In genomic region chr7:101218236-101219130, GRCh38 we compare ENCODE assay signal across 1 cellular context.
TF ChIP-seq lines count a peak whose summit lies in the region.

No MANE protein-coding gene starts in this region.

TF ChIP-seq in HEK293, 187 proteins besides CTCF, POLR2A, EP300 and RAD21 (continued from another document):
- TF ChIP-seq ZSCAN5A (tag by site-specific recombination; IDR thresholded peaks at IDR 0.05) (no peak), ZNF792 (tag by site-specific recombination; IDR thresholded peaks at IDR 0.05) (peak; percentile 68; the same call in 1 of the 2 replicates), ZNF776 (tag by site-specific recombination; IDR thresholded peaks at IDR 0.05; ENCODE audit: borderline replicate concordance) (no peak), ZNF248 (tag by site-specific recombination; IDR thresholded peaks at IDR 0.05) (no peak), ZNF449 (tag by site-specific recombination; IDR thresholded peaks at IDR 0.05) (no peak), ZNF266 (tag by site-specific recombination; IDR thresholded peaks at IDR 0.05; ENCODE audit: low read depth) (no peak), PRDM6 (tag by site-specific recombination; IDR thresholded peaks at IDR 0.05) (no peak), MZF1 (tag by site-specific recombination; IDR thresholded peaks at IDR 0.05; ENCODE audit: borderline replicate concordance) (no peak), ZNF174 (tag by site-specific recombination; IDR thresholded peaks at IDR 0.05) (no peak), EGR2 (tag by site-specific recombination; IDR thresholded peaks at IDR 0.05; ENCODE audit: low read depth) (peak; percentile 30; the same call in 1 of the 2 replicates), ZNF2 (tag by site-specific recombination; IDR thresholded peaks at IDR 0.05) (no peak), SP7 (tag by site-specific recombination; IDR thresholded peaks at IDR 0.05) (no peak), PRDM10 (tag by site-specific recombination; IDR thresholded peaks at IDR 0.05) (peak; percentile 83), ZNF155 (tag by site-specific recombination; IDR thresholded peaks at IDR 0.05) (no peak), ZNF26 (tag by site-specific recombination; IDR thresholded peaks at IDR 0.05) (no peak), ZNF292 (tag by site-specific recombination; IDR thresholded peaks at IDR 0.05; ENCODE audit: borderline replicate concordance, low read depth) (no peak), ZNF623 (tag by site-specific recombination; IDR thresholded peaks at IDR 0.05) (no peak), AEBP2 (tag by site-specific recombination; IDR thresholded peaks at IDR 0.05; ENCODE audit: borderline replicate concordance) (no peak), ZBTB20 (tag by site-specific recombination; IDR thresholded peaks at IDR 0.05) (peak; percentile 17; the same call in 1 of the 2 replicates), ZNF707 (tag by site-specific recombination; IDR thresholded peaks at IDR 0.05) (no peak), ZNF335 (tag by site-specific recombination; conservative IDR thresholded peaks at IDR 0.05) (peak; percentile 99), BCL6B (tag by site-specific recombination; IDR thresholded peaks at IDR 0.05) (no peak), ZNF24 (tag by site-specific recombination; IDR thresholded peaks at IDR 0.05) (no peak), KLF9 (tag by site-specific recombination; IDR thresholded peaks at IDR 0.05; ENCODE audit: low read depth) (peak; percentile 19; the same call in 1 of the 2 replicates), ZNF660 (tag by site-specific recombination; IDR thresholded peaks at IDR 0.05) (no peak; the same call in 1 of the 2 replicates), ZNF10 (tag by site-specific recombination; IDR thresholded peaks at IDR 0.05) (no peak), ZNF600 (tag by site-specific recombination; IDR thresholded peaks at IDR 0.05) (0 out of 2 replicates have a peak, but pooled peaks have one; percentile 43), ZBTB17 (tag by site-specific recombination; IDR thresholded peaks at IDR 0.05) (peak; percentile 29; the same call in 1 of the 2 replicates)
